Comparison of ENCODE assay signal across 8 cellular contexts in the genomic region with DNA sequence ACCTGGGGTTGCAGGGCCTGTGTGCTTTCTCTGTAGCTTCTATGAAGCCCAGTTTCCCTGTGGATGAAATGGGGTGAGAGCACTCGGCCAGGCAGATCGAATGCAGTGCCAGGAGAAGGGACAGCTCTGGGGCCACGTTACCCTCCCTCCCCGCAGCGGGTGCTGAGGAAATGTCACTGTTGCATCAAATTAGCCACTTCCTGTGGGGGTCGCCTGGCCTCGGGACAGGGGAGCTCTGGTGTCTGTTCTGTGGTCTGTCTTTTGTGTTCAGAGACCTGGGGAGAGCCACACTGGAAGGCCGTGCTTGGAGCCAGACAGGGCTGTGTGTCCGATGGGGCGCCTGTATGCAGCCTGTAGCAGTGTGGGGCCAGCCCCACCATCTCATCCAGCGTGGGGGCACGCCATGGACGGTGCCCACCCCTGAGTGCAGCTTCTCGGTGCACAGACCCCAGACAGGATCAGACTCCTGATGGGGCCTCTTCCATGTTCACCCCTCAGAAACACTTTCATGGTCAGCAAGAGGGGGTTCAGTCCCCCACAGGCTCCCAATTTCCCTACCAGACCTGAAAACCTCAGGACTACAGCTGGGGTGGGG. TPM values are rescaled to one million over a fixed set of nuclear protein-coding genes. Genes with fewer than 3 reads are reported as not detected.
DNase-seq lines count a peak whose midpoint lies in the region; ATAC-seq and TF ChIP-seq lines count a peak whose summit lies in the region.

No MANE protein-coding gene starts in this region.

- TF ChIP-seq EP300 in suprapubic skin (IDR thresholded peaks at IDR 0.05), result no peak

- peaks cover 35% of the 10 kb centered on the region for H3K4me1 ChIP-seq in suprapubic skin

- no peaks in the 10 kb centered on the region for H3K27me3 Mint-ChIP-seq in neural crest cell (ENCODE audit: low read depth)

- H3K36me3 ChIP-seq in suprapubic skin, result peaks cover 28% of the 10 kb centered on the region

- H3K4me3 Mint-ChIP-seq in neural crest cell, result peak overlapping the region; percentile 54

- no peak overlapping the region for H3K4me3 ChIP-seq in suprapubic skin

- no peak overlapping the region for H3K27ac ChIP-seq in suprapubic skin

- TF ChIP-seq CTCF in neural crest cell (conservative IDR thresholded peaks at IDR 0.05) (no peak), suprapubic skin (IDR thresholded peaks at IDR 0.05) (no peak)

- H3K4me1 Mint-ChIP-seq in neural crest cell, result peaks cover 29% of the 10 kb centered on the region

- H3K27me3 ChIP-seq in suprapubic skin, result no peaks in the 10 kb centered on the region

- no peaks in the 10 kb centered on the region for H3K9me3 Mint-ChIP-seq in neural crest cell

- ATAC-seq in GM19043 (IDR thresholded peaks at IDR 0.05; ENCODE audit: low read depth, unreplicated experiment), result peak; percentile 63

- TF ChIP-seq POLR2A in suprapubic skin (IDR thresholded peaks at IDR 0.05), result no peak

- no peaks in the 10 kb centered on the region for H3K36me3 Mint-ChIP-seq in neural crest cell (ENCODE audit: low read depth)

- peak overlapping the region; percentile 90 for H3K27ac Mint-ChIP-seq in neural crest cell (ENCODE audit: unreplicated experiment)

- DNase-seq in A172 (ENCODE audit: low spot score), result peak; percentile 51
- DNase-seq in HT1080 (ENCODE audit: low read depth), result peak; percentile 47
- DNase-seq in activated CD8-positive, alpha-beta memory T cell treated with anti-CD3 and anti-CD28 coated beads, Interleukin-2, amount 50 U/mL, for 4 hours, result peak; percentile 42
- DNase-seq in neural crest cell (ENCODE audit: low read depth, low spot score), result no peak
- no peak for DNase-seq in middle frontal gyrus (ENCODE audit: extremely low spot score, low spot score)
- DNase-seq in hippocampal formation (lab: John Stamatoyannopoulos, UW), result no peak
- DNase-seq in suprapubic skin (ENCODE audit: low spot score in 2 of 2), result no peak

- H3K9me3 ChIP-seq in suprapubic skin, result no peaks in the 10 kb centered on the region

- WGBS in suprapubic skin, result 91% methylated on average over 6 of the region's 14 CpGs

RNA-seq across cellular contexts. Expression of a gene that starts 13.6 kb away (rescaled TPM):
- total RNA-seq in A172 (2014; rRNA removed; shearing (Covaris generic)), result 34.3 and 42.4 TPM in 2 replicates
- 16.6 and 24.8 TPM in 2 replicates for total RNA-seq in HT1080 (2014; rRNA removed; shearing (Covaris generic))
- polyA plus RNA-seq in HT1080 (2015; cell fraction: cytosol; rRNA removed), result 77.7 and 83.3 TPM in 2 replicates
- polyA plus RNA-seq in HT1080 (2015; cell fraction: nucleus; rRNA removed), result 70.3 and 77.1 TPM in 2 replicates
- total RNA-seq in neural crest cell, result 225 and 237 TPM in 2 replicates
- 10 to 100 TPM; 14.0 to 26.3 (median 19.5) TPM for total RNA-seq in suprapubic skin

RNA-seq across cellular contexts. Expression of a gene that starts 42.6 kb away (rescaled TPM):
- total RNA-seq in A172 (2014; rRNA removed; shearing (Covaris generic)), result 0.07 and 0.28 TPM in 2 replicates
- total RNA-seq in HT1080 (2014; rRNA removed; shearing (Covaris generic)), result not detected in 2 replicates
- polyA plus RNA-seq in HT1080 (2015; cell fraction: cytosol; rRNA removed), result not detected in 2 replicates
- polyA plus RNA-seq in HT1080 (2015; cell fraction: nucleus; rRNA removed), result 0.03 TPM in 1 of 2 replicates, not detected in the other
- not detected in 2 replicates for total RNA-seq in neural crest cell
- under 1 TPM in 1 of 4 donors, not detected in 3; 0.17 TPM for total RNA-seq in suprapubic skin

Comparison
In these comparisons a context has a peak if more than half of its experiments do, and no peak if none do; other contexts are left out.
1. DNase-seq: peak in A172 (single experiment), HT1080 (single experiment) and activated CD8-positive, alpha-beta memory T cell treated with anti-CD3 and anti-CD28 coated beads, Interleukin-2, amount 50 U/mL, for 4 hours (single experiment); none in neural crest cell (single experiment), middle frontal gyrus (single experiment), hippocampal formation (0 of 2) and suprapubic skin (0 of 2).